In genomic region chr2:30219886-30220478, GRCh38 we compare ENCODE assay signal across 29 cellular contexts.
"Had no signal": no experiment of that assay in that cellular context is flagged by ENCODE, and none has a peak within 500 bp of the region (broad histone marks: within the 10 kb centered on the region; RNA-seq: fewer than 3 reads in every experiment).

No MANE protein-coding gene starts in this region.

- H3K27ac ChIP-seq: body of pancreas, KMS-11 had no signal

- H3K36me3 Mint-ChIP-seq: activated naive CD4-positive, alpha-beta T cell treated with anti-CD3 and anti-CD28 coated beads, Interleukin-2, amount 50 U/mL, for 24 hours; T-cell had no signal

- H3K27me3 ChIP-seq: ascending aorta, body of pancreas had no signal

- H3K4me3 Mint-ChIP-seq: activated B cell treated with CpG ODN at 0.5 μM for 24 hours; activated CD4-positive, alpha-beta T cell treated with anti-CD3 and anti-CD28 coated beads, Interleukin-2, amount 10 ng/mL, durations not matched to agents 24 days and 14 days; activated naive CD4-positive, alpha-beta T cell treated with anti-CD3 and anti-CD28 coated beads, Interleukin-2, amount 50 U/mL, for 24 hours; activated T-cell treated with anti-CD3 and anti-CD28 coated beads, Interleukin-2, amount 50 U/mL, for 72 hours; T-cell had no signal

- H3K36me3 ChIP-seq: ascending aorta had no signal

- H3K9ac ChIP-seq: KMS-11 had no signal

- H3K9me3 ChIP-seq: ascending aorta, body of pancreas had no signal

- H3K4me2 ChIP-seq: KMS-11 had no signal

- H3K27ac Mint-ChIP-seq: activated B cell treated with CpG ODN at 0.5 μM for 24 hours; activated CD4-positive, alpha-beta T cell treated with anti-CD3 and anti-CD28 coated beads, Interleukin-2, amount 10 ng/mL, durations not matched to agents 24 days and 14 days; activated naive CD4-positive, alpha-beta T cell treated with anti-CD3 and anti-CD28 coated beads, Interleukin-2, amount 50 U/mL, for 24 hours; activated T-cell treated with anti-CD3 and anti-CD28 coated beads, Interleukin-2, amount 50 U/mL, for 72 hours; activated T-helper 2 cell treated with anti-CD3 and anti-CD28 coated beads, Interferon-gamma antibody, Interleukin-2, Interleukin-4, amounts not matched to agents 10 μg/mL and 5 μg/mL and 100 μg/mL, durations not matched to agents 14 hours and 24 hours and 36 hours had no signal

- ATAC-seq: activated T-cell treated with anti-CD3 and anti-CD28 coated beads, Interleukin-2, amount 50 U/mL, for 72 hours; body of pancreas; Panc1; Right ventricle myocardium inferior; T-cell had no signal

- DNase-seq: activated B cell treated with CpG ODN at 0.5 μM for 24 hours; activated CD4-positive, alpha-beta T cell treated with anti-CD3 and anti-CD28 coated beads for 1 hour; activated CD4-positive, alpha-beta T cell treated with anti-CD3 and anti-CD28 coated beads, Interleukin-2, amount 10 ng/mL, durations not matched to agents 24 days and 14 days; activated CD4-positive, alpha-beta T cell treated with anti-CD3 and anti-CD28 coated beads, Interleukin-2, amount 50 U/mL, for 48 hours; activated naive CD4-positive, alpha-beta T cell; activated T-cell treated with anti-CD3 and anti-CD28 coated beads for 4 hours; activated T-cell treated with anti-CD3 and anti-CD28 coated beads, Interleukin-2, amount 50 U/mL, for 72 hours; body of pancreas; MV-4-11; NCI-H1092 treated with DMSO at 0.1 percent for 48 hours; NCI-H1417 treated with DMSO at 0.1 percent for 48 hours; NCI-H1694; NCI-H2029; NCI-H2107; NCI-H2171 treated with DMSO at 0.1 percent for 48 hours; NCI-H226; NCI-H526 treated with DMSO at 0.1 percent for 48 hours; NCI-H82; RPMI8226; T-cell; T-helper 2 cell; T1000 had no signal

- H3K4me3 ChIP-seq: ascending aorta, body of pancreas, SK-N-MC had no signal

- H3K9me3 Mint-ChIP-seq: activated B cell treated with CpG ODN at 0.5 μM for 24 hours; activated CD4-positive, alpha-beta T cell treated with anti-CD3 and anti-CD28 coated beads, Interleukin-2, amount 10 ng/mL, durations not matched to agents 24 days and 14 days; activated naive CD4-positive, alpha-beta T cell treated with anti-CD3 and anti-CD28 coated beads, Interleukin-2, amount 50 U/mL, for 24 hours; activated T-cell treated with anti-CD3 and anti-CD28 coated beads, Interleukin-2, amount 50 U/mL, for 72 hours; activated T-helper 2 cell treated with anti-CD3 and anti-CD28 coated beads, Interferon-gamma antibody, Interleukin-2, Interleukin-4, amounts not matched to agents 10 μg/mL and 5 μg/mL and 100 μg/mL, durations not matched to agents 14 hours and 24 hours and 36 hours; T-cell had no signal

- H3K27me3 Mint-ChIP-seq: activated B cell treated with CpG ODN at 0.5 μM for 24 hours; activated CD4-positive, alpha-beta T cell treated with anti-CD3 and anti-CD28 coated beads, Interleukin-2, amount 10 ng/mL, durations not matched to agents 24 days and 14 days; activated naive CD4-positive, alpha-beta T cell treated with anti-CD3 and anti-CD28 coated beads, Interleukin-2, amount 50 U/mL, for 24 hours; T-cell had no signal
